In genomic region chr5:62690421-62690820, GRCh38 we compare ENCODE assay signal across 17 cellular contexts.
A peak's percentile ranks its signal among the peaks of the same experiment; 100 is the strongest.
DNase-seq lines count a peak whose midpoint lies in the region; ATAC-seq lines count a peak whose summit lies in the region.
"Had no signal": no experiment of that assay in that cellular context is flagged by ENCODE, and none has a peak within 500 bp of the region (broad histone marks: within the 10 kb centered on the region; RNA-seq: fewer than 3 reads in every experiment).

No MANE protein-coding gene starts in this region.

- DNase-seq in ELF-1 (ENCODE audit: low read depth, low spot score) (peak; percentile 11), NOMO-1 treated with DMSO at 0.1 percent for 48 hours (lab: John Stamatoyannopoulos, UW; ENCODE audit: unreplicated experiment) (peak; percentile 45), mesendoderm (peak; percentile 19), COR-L47 (lab: John Stamatoyannopoulos, UW) (no peak), Right ventricle myocardium superior (no peak)
- no peak for DNase-seq in activated T-cell treated with anti-CD3 and anti-CD28 coated beads, Interleukin-2, amount 50 U/mL, for 48 hours
- DNase-seq: activated naive CD4-positive, alpha-beta T cell treated with Interleukin-2 at 50 U/mL for 16 hours; DMS153; head of caudate nucleus; kidney; NCI-H1417; NCI-H446 treated with DMSO at 0.1 percent for 48 hours; stimulated activated CD4-positive, alpha-beta T cell treated with anti-CD3 and anti-CD28 coated beads, Interleukin-4, amount 100 ng/mL, for 1 hour; trophoblast cell had no signal

- no peak overlapping the region for H2BK120ac ChIP-seq in mesendoderm (ENCODE audit: low read depth, low read length)

- no peak overlapping the region for H3K56ac ChIP-seq in mesendoderm (ENCODE audit: low read length)

- H2BK5ac ChIP-seq in mesendoderm (ENCODE audit: low read length) = no peak overlapping the region

- peak overlapping the region; percentile 2 for H3K4ac ChIP-seq in mesendoderm (ENCODE audit: low read depth, low read length)

- no peak overlapping the region for H4K8ac ChIP-seq in mesendoderm (ENCODE audit: low read depth, low read length)

- H3K79me1 ChIP-seq in mesendoderm (ENCODE audit: low read length) = no peaks in the 10 kb centered on the region

- no peak overlapping the region for H2BK15ac ChIP-seq in mesendoderm (replicated peaks; ENCODE audit: low read depth)

- H3K18ac ChIP-seq in mesendoderm (ENCODE audit: low read length) = no peak overlapping the region

- H3K4me2 ChIP-seq in mesendoderm (ENCODE audit: low read length) = no peak overlapping the region

- H3K27me3 ChIP-seq in mesendoderm (ENCODE audit: insufficient read depth, low read length, poor library complexity) = no peaks in the 10 kb centered on the region

- H4K5ac ChIP-seq in mesendoderm (ENCODE audit: low read length) = no peak overlapping the region

- H3K23ac ChIP-seq in mesendoderm (ENCODE audit: low read length) = no peak overlapping the region

- intact Hi-C loops in Right ventricle myocardium superior (cut with DNase I) = no loop called here

- H3K9ac ChIP-seq in mesendoderm (ENCODE audit: low read length) = no peak overlapping the region

- ATAC-seq in GM21717 (IDR thresholded peaks at IDR 0.05; ENCODE audit: unreplicated experiment) (peak; percentile 6), HG02970 (IDR thresholded peaks at IDR 0.05; ENCODE audit: low FRiP score, unreplicated experiment) (no peak), Right ventricle myocardium superior (ENCODE audit: poor library complexity) (no peak)
- ATAC-seq: esophagus mucosa had no signal

- no peaks in the 10 kb centered on the region for H3K4me1 ChIP-seq in mesendoderm (ENCODE audit: control insufficient read depth, low read depth, low read length)

- no peak overlapping the region for H2AK5ac ChIP-seq in mesendoderm (ENCODE audit: low read length)

- H3K27ac ChIP-seq in mesendoderm (ENCODE audit: low read depth, low read length) = no peak overlapping the region

- no CpG with 5 or more reads among the region's 6 CpGs for WGBS in mesendoderm (ENCODE audit: extremely low coverage, insufficient coverage, low lambda C conversion rate)

- no peak overlapping the region for H3K4me3 ChIP-seq in mesendoderm (ENCODE audit: low read length)

- H3K79me2 ChIP-seq in mesendoderm (ENCODE audit: control insufficient read depth, insufficient read depth, low read length) = no peaks in the 10 kb centered on the region

- H3K36me3 ChIP-seq in mesendoderm (ENCODE audit: control insufficient read depth, insufficient read depth, low read length) = no peaks in the 10 kb centered on the region

Comparison
In these comparisons a context has a peak if more than half of its experiments do, and no peak if none do; other contexts are left out.
1. DNase-seq: peak in ELF-1 (single experiment), NOMO-1 treated with DMSO at 0.1 percent for 48 hours (single experiment) and mesendoderm (single experiment); none in COR-L47 (single experiment), activated T-cell treated with anti-CD3 and anti-CD28 coated beads, Interleukin-2, amount 50 U/mL, for 48 hours (0 of 2) and Right ventricle myocardium superior (single experiment).